In the genomic region with DNA sequence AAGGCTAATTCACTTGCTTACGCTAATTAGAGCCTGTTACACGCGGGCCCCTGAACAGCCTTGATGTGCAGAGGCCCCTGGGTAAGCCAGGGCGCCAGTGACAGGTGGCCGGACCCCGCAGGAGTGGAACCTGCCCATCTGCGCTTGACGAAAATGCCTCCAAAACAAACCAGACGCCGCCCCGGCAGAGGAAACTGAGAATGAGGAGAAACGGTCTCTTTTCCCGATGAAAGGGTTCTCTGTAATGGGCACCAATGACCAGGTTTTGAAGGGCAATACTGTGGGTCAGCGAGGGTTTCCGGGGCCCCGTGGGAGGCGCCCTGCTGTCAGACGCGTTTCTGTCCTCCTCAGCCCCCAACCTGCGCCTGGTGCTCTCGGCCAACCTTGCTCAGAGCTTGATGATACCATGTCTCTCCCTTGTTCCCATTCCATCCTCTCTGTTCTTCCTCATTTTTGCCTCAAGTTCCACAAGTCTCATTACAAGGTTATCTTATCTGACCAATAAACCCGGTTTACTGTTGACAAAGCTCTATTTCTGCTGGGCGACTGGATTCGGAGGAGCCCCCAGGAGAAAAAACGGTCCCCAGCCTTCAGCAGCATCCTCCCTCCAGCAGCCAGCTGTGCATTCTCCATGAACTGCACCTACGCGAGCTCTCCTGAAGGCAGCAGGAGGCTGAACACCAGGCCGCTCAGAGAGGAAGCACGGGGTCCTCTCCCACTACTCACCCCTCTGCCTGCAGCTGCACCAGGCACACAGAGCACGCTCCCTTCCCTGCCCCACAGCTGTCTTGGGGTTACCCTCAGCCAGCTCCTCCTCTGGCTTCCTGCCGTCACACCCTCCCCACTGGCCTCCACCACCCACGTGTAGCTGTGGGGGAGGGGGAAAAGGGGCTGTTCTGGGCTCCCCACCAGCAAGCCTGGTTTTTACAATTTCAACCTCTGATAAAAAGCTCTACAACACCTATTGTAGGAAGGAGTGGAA, we compare ENCODE assay signal across 11 cellular contexts.
A peak's percentile ranks its signal among the peaks of the same experiment; 100 is the strongest.
DNase-seq lines count a peak whose midpoint lies in the region; ATAC-seq, FAIRE-seq and TF ChIP-seq lines count a peak whose summit lies in the region.
"Had no signal": no experiment of that assay in that cellular context is flagged by ENCODE, and none has a peak within 500 bp of the region (broad histone marks: within the 10 kb centered on the region; RNA-seq: fewer than 3 reads in every experiment).

No MANE protein-coding gene starts in this region.

- H3K36me3 ChIP-seq in colonic mucosa = no peaks in the 10 kb centered on the region
- H3K36me3 ChIP-seq: breast epithelium, prostate gland had no signal

- peak; percentile 86 for FAIRE-seq in urothelium cell line (lab: Jason Lieb, UNC)

- H3K27ac Mint-ChIP-seq in WTC11 = 0 out of 2 replicates have a peak overlapping the region, but pooled peaks have one; percentile 88

- H3K27me3 Mint-ChIP-seq in WTC11 (ENCODE audit: low read depth) = no peaks in the 10 kb centered on the region

- TF ChIP-seq CTCF in WTC11 (IDR thresholded peaks at IDR 0.05) = no peak
- TF ChIP-seq CTCF in colonic mucosa (IDR thresholded peaks at IDR 0.05) = no peak

- CTCF ChIA-PET in WTC11 (lab: Charles Lee) = interaction anchor here (1.0 to 1.5 kb wide), 2 partner anchors 10 to 164 kb away, joined by 3 to 4 read pairs; no protein-coding TSS in a partner anchor

- H3K9ac ChIP-seq in colonic mucosa (ENCODE audit: low read depth in 2 of 2, low read length in 2 of 2) = no peak overlapping the region

- H3K4me3 ChIP-seq in colonic mucosa = no peak overlapping the region
- H3K4me3 ChIP-seq: breast epithelium, prostate gland had no signal

- intact Hi-C loops in colonic mucosa (cut with DNase I) = no loop called here

- H3K27me3 ChIP-seq in colonic mucosa = no peaks in the 10 kb centered on the region
- H3K27me3 ChIP-seq: breast epithelium had no signal

- no peaks in the 10 kb centered on the region for H3K9me3 ChIP-seq in colonic mucosa
- H3K9me3 ChIP-seq: prostate gland had no signal

- peak; percentile 19 for DNase-seq in stimulated activated CD4-positive, alpha-beta T cell treated with anti-CD3 and anti-CD28 coated beads, Interleukin-15, amount 100 ng/mL, for 24 hours
- no peak for DNase-seq in stimulated activated CD4-positive, alpha-beta T cell treated with anti-CD3 and anti-CD28 coated beads, Interleukin-12 subunit alpha, Interleukin-12 subunit beta, amount 100 ng/mL, for 4 hours
- DNase-seq in WTC11 (ENCODE audit: low spot score) (peak; percentile 10), left lobe of liver (ENCODE audit: low spot score) (no peak), urothelium cell line (ENCODE audit: low spot score) (no peak), NCI-H2196 (lab: John Stamatoyannopoulos, UW; ENCODE audit: unreplicated experiment) (no peak), colonic mucosa (no peak)
- no peak for DNase-seq in effector CD4-positive, alpha-beta T cell
- DNase-seq: NCI-H1436 treated with DMSO at 0.1 percent for 48 hours had no signal

- H3K4me3 Mint-ChIP-seq in WTC11 = no peak overlapping the region

- peaks cover 22% of the 10 kb centered on the region for H3K9me3 Mint-ChIP-seq in WTC11

- peaks cover 18% of the 10 kb centered on the region for H3K36me3 Mint-ChIP-seq in WTC11

- 0 out of 2 replicates have a peak, but pooled peaks have one; percentile 26 for ATAC-seq in WTC11
- ATAC-seq in left lobe of liver = peak; percentile 40

- peaks cover 12% of the 10 kb centered on the region for H3K4me1 Mint-ChIP-seq in WTC11

- no peak overlapping the region for H3K27ac ChIP-seq in colonic mucosa
- H3K27ac ChIP-seq: breast epithelium, prostate gland had no signal

- H3K4me1 ChIP-seq in colonic mucosa = no peaks in the 10 kb centered on the region
- H3K4me1 ChIP-seq: breast epithelium, prostate gland had no signal

- POLR2A ChIA-PET in WTC11 (lab: Charles Lee) = interaction anchor here (0.6 kb wide), 1 partner anchor 361 kb away, joined by 5 read pairs; no protein-coding TSS in a partner anchor

TF ChIP-seq in WTC11, 78 proteins besides CTCF, POLR2A, EP300 and RAD21:
- no peak for TF ChIP-seq MXD4 (CRISPR knock-in tag; IDR thresholded peaks at IDR 0.05; ENCODE audit: borderline replicate concordance)
- TF ChIP-seq, protein P1, sequence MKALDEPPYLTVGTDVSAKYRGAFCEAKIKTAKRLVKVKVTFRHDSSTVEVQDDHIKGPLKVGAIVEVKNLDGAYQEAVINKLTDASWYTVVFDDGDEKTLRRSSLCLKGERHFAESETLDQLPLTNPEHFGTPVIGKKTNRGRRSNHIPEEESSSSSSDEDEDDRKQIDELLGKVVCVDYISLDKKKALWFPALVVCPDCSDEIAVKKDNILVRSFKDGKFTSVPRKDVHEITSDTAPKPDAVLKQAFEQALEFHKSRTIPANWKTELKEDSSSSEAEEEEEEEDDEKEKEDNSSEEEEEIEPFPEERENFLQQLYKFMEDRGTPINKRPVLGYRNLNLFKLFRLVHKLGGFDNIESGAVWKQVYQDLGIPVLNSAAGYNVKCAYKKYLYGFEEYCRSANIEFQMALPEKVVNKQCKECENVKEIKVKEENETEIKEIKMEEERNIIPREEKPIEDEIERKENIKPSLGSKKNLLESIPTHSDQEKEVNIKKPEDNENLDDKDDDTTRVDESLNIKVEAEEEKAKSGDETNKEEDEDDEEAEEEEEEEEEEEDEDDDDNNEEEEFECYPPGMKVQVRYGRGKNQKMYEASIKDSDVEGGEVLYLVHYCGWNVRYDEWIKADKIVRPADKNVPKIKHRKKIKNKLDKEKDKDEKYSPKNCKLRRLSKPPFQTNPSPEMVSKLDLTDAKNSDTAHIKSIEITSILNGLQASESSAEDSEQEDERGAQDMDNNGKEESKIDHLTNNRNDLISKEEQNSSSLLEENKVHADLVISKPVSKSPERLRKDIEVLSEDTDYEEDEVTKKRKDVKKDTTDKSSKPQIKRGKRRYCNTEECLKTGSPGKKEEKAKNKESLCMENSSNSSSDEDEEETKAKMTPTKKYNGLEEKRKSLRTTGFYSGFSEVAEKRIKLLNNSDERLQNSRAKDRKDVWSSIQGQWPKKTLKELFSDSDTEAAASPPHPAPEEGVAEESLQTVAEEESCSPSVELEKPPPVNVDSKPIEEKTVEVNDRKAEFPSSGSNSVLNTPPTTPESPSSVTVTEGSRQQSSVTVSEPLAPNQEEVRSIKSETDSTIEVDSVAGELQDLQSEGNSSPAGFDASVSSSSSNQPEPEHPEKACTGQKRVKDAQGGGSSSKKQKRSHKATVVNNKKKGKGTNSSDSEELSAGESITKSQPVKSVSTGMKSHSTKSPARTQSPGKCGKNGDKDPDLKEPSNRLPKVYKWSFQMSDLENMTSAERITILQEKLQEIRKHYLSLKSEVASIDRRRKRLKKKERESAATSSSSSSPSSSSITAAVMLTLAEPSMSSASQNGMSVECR (CRISPR knock-in tag; IDR thresholded peaks at IDR 0.05; ENCODE audit: borderline replicate concordance) = no peak
- no peak for TF ChIP-seq GRHL2 (CRISPR knock-in tag; IDR thresholded peaks at IDR 0.05; ENCODE audit: insufficient replicate concordance, severe bottlenecking)
TF ChIP-seq in WTC11: peak in this region for 0.

Comparison
In these comparisons a context has a peak if more than half of its experiments do, and no peak if none do; other contexts are left out.
1. DNase-seq: peak in stimulated activated CD4-positive, alpha-beta T cell treated with anti-CD3 and anti-CD28 coated beads, Interleukin-15, amount 100 ng/mL, for 24 hours (single experiment) and WTC11 (single experiment); none in stimulated activated CD4-positive, alpha-beta T cell treated with anti-CD3 and anti-CD28 coated beads, Interleukin-12 subunit alpha, Interleukin-12 subunit beta, amount 100 ng/mL, for 4 hours (single experiment), left lobe of liver (single experiment), urothelium cell line (single experiment), NCI-H2196 (single experiment), effector CD4-positive, alpha-beta T cell (single experiment) and colonic mucosa (single experiment).